ENCODE assay signal across 24 cellular contexts in the genomic region with DNA sequence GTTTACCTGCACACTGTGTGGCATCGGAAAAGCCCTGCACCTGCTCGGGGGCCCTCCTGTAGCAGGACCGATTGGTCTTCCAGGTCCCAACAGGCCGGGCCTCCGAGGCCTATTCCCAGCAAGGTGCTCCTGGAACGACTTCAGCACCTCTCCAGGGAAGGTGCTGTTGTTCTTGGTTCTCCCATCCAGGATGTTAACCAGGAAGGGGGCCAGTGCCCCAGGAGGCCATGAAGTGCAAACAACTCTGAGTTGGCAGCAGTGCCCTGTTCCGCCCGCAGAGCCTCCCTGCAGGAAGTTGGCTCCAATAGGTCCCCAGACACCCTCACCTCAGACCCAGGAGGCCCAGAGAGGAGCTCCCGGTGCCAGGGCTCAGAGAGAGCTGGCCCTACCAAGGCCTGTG.
DNase-seq lines count a peak whose midpoint lies in the region; ATAC-seq, FAIRE-seq and TF ChIP-seq lines count a peak whose summit lies in the region.
"Had no signal": no experiment of that assay in that cellular context is flagged by ENCODE, and none has a peak within 500 bp of the region (broad histone marks: within the 10 kb centered on the region; RNA-seq: fewer than 3 reads in every experiment).

No MANE protein-coding gene starts in this region.

- no peaks in the 10 kb centered on the region for H3K36me3 ChIP-seq in mammary epithelial cell (ENCODE audit: insufficient read depth, low read length)
- H3K36me3 ChIP-seq in MG63 = no peaks in the 10 kb centered on the region
- no peaks in the 10 kb centered on the region for H3K36me3 ChIP-seq in stomach

- H3K9ac ChIP-seq in mammary epithelial cell (ENCODE audit: insufficient read depth, low read length) = no peak overlapping the region

- no peaks in the 10 kb centered on the region for H4K20me1 ChIP-seq in mammary epithelial cell (ENCODE audit: insufficient read depth, low read length)

- TF ChIP-seq EP300 in stomach (IDR thresholded peaks at IDR 0.05) = no peak

- H3K4me1 ChIP-seq in mammary epithelial cell (ENCODE audit: insufficient read depth, low read length) (peaks cover 14% of the 10 kb centered on the region), stomach (peaks cover 0 to 9% (median 0%) of the 10 kb centered on the region in 4 donors)
- H3K4me1 ChIP-seq: testis had no signal

- DNase-seq in T47D (ENCODE audit: low read depth in 1 of 2, low spot score in 1 of 2) (peak; percentile 31 to 95), mammary epithelial cell (no peak), MG63 (peak; percentile 14), left cardiac atrium (no peak), stomach (peak; percentile 69), GM19239 (ENCODE audit: insufficient read length, low spot score) (no peak)
- DNase-seq in stimulated activated CD4-positive, alpha-beta T cell treated with anti-CD3 and anti-CD28 coated beads, Interleukin-15, amount 100 ng/mL, for 24 hours = no peak
- DNase-seq: activated naive CD8-positive, alpha-beta T cell treated with anti-CD3 and anti-CD28 coated beads, Interleukin-2, amount 50 U/mL, for 24 hours; CD4-positive, alpha-beta memory T cell; cerebellar nuclear complex; DMS 273 treated with DMSO at 0.1 percent for 48 hours; glutamatergic neuron; HFFc6; naive thymus-derived CD4-positive, alpha-beta T cell; NCI-H1436 treated with DMSO at 0.1 percent for 48 hours; NCI-H2107; NCI-H446; retina; SHP77 treated with DMSO at 0.1 percent for 48 hours; stimulated activated CD4-positive, alpha-beta T cell treated with anti-CD3 and anti-CD28 coated beads, Interleukin-4, amount 100 ng/mL, for 4 hours; stimulated activated naive CD4-positive, alpha-beta T cell; T-helper 9 cell; testis had no signal

- H3K79me2 ChIP-seq in mammary epithelial cell (ENCODE audit: insufficient read depth, low read length) = no peaks in the 10 kb centered on the region

- H3K4me2 ChIP-seq in mammary epithelial cell (ENCODE audit: insufficient read depth, low read depth, low read length) = no peak overlapping the region

- no peak overlapping the region for H3K27ac ChIP-seq in mammary epithelial cell (ENCODE audit: insufficient read depth, low read depth, low read length)
- H3K27ac ChIP-seq in stomach = peak overlapping the region in 1 of 5 donors; percentile 17
- H3K27ac ChIP-seq: testis had no signal

- no peaks in the 10 kb centered on the region for H3K9me3 ChIP-seq in mammary epithelial cell (replicated peaks; ENCODE audit: insufficient read depth, low read length)
- no peaks in the 10 kb centered on the region for H3K9me3 ChIP-seq in MG63
- no peaks in the 10 kb centered on the region for H3K9me3 ChIP-seq in stomach
- H3K9me3 ChIP-seq: testis had no signal

- dilution Hi-C loops in mammary epithelial cell (cut with HindIII; ENCODE audit: low sequenced_read_pairs) = loop anchor here (5.0 kb wide), 1 partner anchor 96 kb away; no protein-coding TSS in a partner anchor

- 85% methylated on average over 4 of the region's 9 CpGs for WGBS in mammary epithelial cell (ENCODE audit: low coverage, missing lambda C conversion rate)
- WGBS in stomach, 5 donors = 38 to 75% (median 63%) methylated on average over 8 to 9 of the region's 9 CpGs

- ATAC-seq in left cardiac atrium = peak; percentile 18 to 45
- ATAC-seq: activated naive CD8-positive, alpha-beta T cell treated with anti-CD3 and anti-CD28 coated beads, Interleukin-2, amount 50 U/mL, for 24 hours; activated T-helper 17 cell treated with anti-CD3 and anti-CD28 coated beads, Interleukin-2, amount 50 U/mL, for 72 hours; naive thymus-derived CD4-positive, alpha-beta T cell had no signal

- H3K27me3 ChIP-seq in mammary epithelial cell (ENCODE audit: insufficient read depth, low read length) = no peaks in the 10 kb centered on the region
- H3K27me3 ChIP-seq in MG63 = no peaks in the 10 kb centered on the region
- H3K27me3 ChIP-seq in stomach = no peaks in the 10 kb centered on the region
- H3K27me3 ChIP-seq: testis had no signal

- intact Hi-C loops in mammary epithelial cell (cut with micrococcal nuclease) = no loop called here
- intact Hi-C loops in left cardiac atrium (cut with DNase I) = no loop called here
- intact Hi-C loops in stomach (cut with DNase I; ENCODE audit: low total_unique reads) = no loop called here

- CTCF ChIA-PET in mammary epithelial cell (lab: Charles Lee; ENCODE audit: low non-redundant PET) = no interaction called here

- no peak for TF ChIP-seq CTCF in mammary epithelial cell (conservative IDR thresholded peaks at IDR 0.05 in 1 of 2, IDR thresholded peaks at IDR 0.05 in 1 of 2; ENCODE audit: extremely low read depth in 1 of 2, insufficient read depth in 1 of 2, low read depth in 1 of 2, low read length in 2 of 2)
- TF ChIP-seq CTCF in stomach (IDR thresholded peaks at IDR 0.05) = no peak

- H3K4me3 ChIP-seq in mammary epithelial cell (replicated peaks in 1 of 3; ENCODE audit: insufficient read depth in 1 of 3, low read depth in 2 of 3, low read length in 3 of 3) = no peak overlapping the region
- no peak overlapping the region for H3K4me3 ChIP-seq in MG63
- no peak overlapping the region for H3K4me3 ChIP-seq in stomach
- H3K4me3 ChIP-seq: testis had no signal

- no TSS peak for BruUV-seq in mammary epithelial cell (replicated peaks; lab: Mats Ljungman, UMichigan)

- in situ Hi-C loops in T47D (cut with HindIII; ENCODE audit: low pct_unique_long_range_greater_than_20kb, low sequenced_read_pairs) (no loop called here), mammary epithelial cell (cut with MboI; ENCODE audit: low sequenced_read_pairs in 2 of 2) (no loop called here)

- no peak for FAIRE-seq in GM19239 (lab: Jason Lieb, UNC)

- TF ChIP-seq POLR2A in stomach (IDR thresholded peaks at IDR 0.05) = no peak

- H2AFZ ChIP-seq in mammary epithelial cell (ENCODE audit: low read depth, low read length) = no peak overlapping the region

Comparison
In these comparisons a context has a peak if more than half of its experiments do, and no peak if none do; other contexts are left out.
1. DNase-seq: peak in T47D (2 of 2), MG63 (single experiment) and stomach (single experiment); none in mammary epithelial cell (single experiment), left cardiac atrium (single experiment), stimulated activated CD4-positive, alpha-beta T cell treated with anti-CD3 and anti-CD28 coated beads, Interleukin-15, amount 100 ng/mL, for 24 hours (single experiment) and GM19239 (single experiment).